Comparison of ENCODE assay signal across 23 cellular contexts in the genomic region with DNA sequence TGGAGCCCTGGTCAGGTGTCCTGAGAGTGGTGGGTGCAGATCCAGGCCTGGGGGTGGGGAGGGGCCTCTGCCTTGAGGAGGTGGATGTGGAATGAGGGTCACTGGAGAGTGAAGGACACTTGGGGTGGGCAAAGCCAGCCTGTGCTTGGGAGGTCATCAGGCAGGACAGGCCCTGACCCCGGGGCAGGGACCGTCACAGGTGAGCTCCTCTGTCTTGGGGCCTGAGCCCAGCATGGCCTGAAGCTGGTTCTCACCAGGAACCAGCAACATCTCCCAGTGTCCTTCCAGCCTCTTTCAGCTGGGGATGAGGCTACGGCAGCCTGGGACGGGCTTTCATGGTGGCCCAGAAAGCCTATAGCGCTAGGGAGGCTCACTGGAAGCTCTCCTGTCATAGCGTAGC. TPM values are rescaled to one million over a fixed set of nuclear protein-coding genes. Genes with fewer than 3 reads are reported as not detected.
"Had no signal": no experiment of that assay in that cellular context is flagged by ENCODE, and none has a peak within 500 bp of the region (broad histone marks: within the 10 kb centered on the region; RNA-seq: fewer than 3 reads in every experiment).

No MANE protein-coding gene starts in this region.

- H3K27me3 Mint-ChIP-seq: activated naive CD4-positive, alpha-beta T cell treated with anti-CD3 and anti-CD28 coated beads, Interleukin-2, amount 50 U/mL, for 24 hours; central memory CD8-positive, alpha-beta T cell had no signal

- H3K9me3 ChIP-seq: lower lobe of right lung, thyroid gland had no signal

- H3K27ac ChIP-seq: brain microvascular endothelial cell, coronary artery, lower lobe of right lung, thyroid gland had no signal

- H3K4me3 Mint-ChIP-seq: activated B cell treated with CpG ODN at 0.5 μM for 24 hours; activated naive CD4-positive, alpha-beta T cell treated with anti-CD3 and anti-CD28 coated beads, Interleukin-2, amount 50 U/mL, for 24 hours; central memory CD8-positive, alpha-beta T cell; stimulated activated memory B cell treated with anti-CD40 and anti-IgM and Interleukin-4, amounts not matched to agents 10 μg/mL and 1 μg/mL and 100 μg/mL, for 72 hours had no signal

- ATAC-seq: stimulated activated memory B cell treated with anti-CD40 and anti-IgM and Interleukin-4, amounts not matched to agents 10 μg/mL and 1 μg/mL and 100 μg/mL, for 72 hours had no signal

- H3K4me3 ChIP-seq: coronary artery, lower lobe of right lung, thyroid gland had no signal

- H3K27me3 ChIP-seq: thyroid gland had no signal

- H3K4me1 ChIP-seq: lower lobe of right lung, thyroid gland had no signal

- DNase-seq: activated CD4-positive, alpha-beta T cell treated with anti-CD3 and anti-CD28 coated beads, Interleukin-2, amount 50 U/mL, for 1 hour; activated effector memory CD4-positive, alpha-beta T cell treated with anti-CD3 and anti-CD28 coated beads, Interleukin-2, amount 50 U/mL, for 16 hours; activated T-cell treated with anti-CD3 and anti-CD28 coated beads, Interleukin-2, amount 50 U/mL, for 48 hours; amniotic stem cell; brain microvascular endothelial cell; foreskin melanocyte; midbrain; stimulated activated CD4-positive, alpha-beta T cell treated with anti-CD3 and anti-CD28 coated beads, Interleukin-12 subunit alpha, Interleukin-12 subunit beta, amount 100 ng/mL, for 4 hours; SW 1271; thyroid gland had no signal

- H3K36me3 ChIP-seq: brain microvascular endothelial cell, lower lobe of right lung, thyroid gland had no signal

- H3K27ac Mint-ChIP-seq: activated B cell treated with CpG ODN at 0.5 μM for 24 hours; activated naive CD4-positive, alpha-beta T cell treated with anti-CD3 and anti-CD28 coated beads, Interleukin-2, amount 50 U/mL, for 24 hours; stimulated activated memory B cell treated with anti-CD40 and anti-IgM and Interleukin-4, amounts not matched to agents 10 μg/mL and 1 μg/mL and 100 μg/mL, for 72 hours had no signal

RNA-seq across cellular contexts. Expression of a gene that starts 0.8 kb away (rescaled TPM):
- total RNA-seq: activated B cell treated with CpG ODN at 0.5 μM for 24 hours; endothelial cell of umbilical vein; fibroblast of lung; lower lobe of right lung; myocyte; osteocyte; SK-MEL-5; T-helper 2 cell treated with Interferon-gamma antibody and Interleukin-4, amounts not matched to agents 100 ng/mL and 5 ng/mL, for 36 hours; thyroid gland had no signal
- polyA plus RNA-seq: endothelial cell of umbilical vein, fibroblast of lung, neural cell had no signal

RNA-seq across cellular contexts. Expression of a gene that starts 6.5 kb away (rescaled TPM):
- total RNA-seq: activated B cell treated with CpG ODN at 0.5 μM for 24 hours; endothelial cell of umbilical vein; fibroblast of lung; lower lobe of right lung; myocyte; osteocyte; SK-MEL-5; T-helper 2 cell treated with Interferon-gamma antibody and Interleukin-4, amounts not matched to agents 100 ng/mL and 5 ng/mL, for 36 hours; thyroid gland had no signal
- polyA plus RNA-seq: endothelial cell of umbilical vein, fibroblast of lung, neural cell had no signal

RNA-seq across cellular contexts. Expression of a gene that starts 12.1 kb away (rescaled TPM):
- total RNA-seq: activated B cell treated with CpG ODN at 0.5 μM for 24 hours; endothelial cell of umbilical vein; fibroblast of lung; lower lobe of right lung; myocyte; osteocyte; SK-MEL-5; T-helper 2 cell treated with Interferon-gamma antibody and Interleukin-4, amounts not matched to agents 100 ng/mL and 5 ng/mL, for 36 hours; thyroid gland had no signal
- polyA plus RNA-seq: endothelial cell of umbilical vein, fibroblast of lung, neural cell had no signal

RNA-seq across cellular contexts. Expression of a gene that starts 21.4 kb away (rescaled TPM):
- total RNA-seq: activated B cell treated with CpG ODN at 0.5 μM for 24 hours; endothelial cell of umbilical vein; fibroblast of lung; lower lobe of right lung; myocyte; osteocyte; SK-MEL-5; T-helper 2 cell treated with Interferon-gamma antibody and Interleukin-4, amounts not matched to agents 100 ng/mL and 5 ng/mL, for 36 hours; thyroid gland had no signal
- polyA plus RNA-seq: endothelial cell of umbilical vein, fibroblast of lung, neural cell had no signal

RNA-seq across cellular contexts. Expression of a gene that starts 28.3 kb away (rescaled TPM):
- total RNA-seq: activated B cell treated with CpG ODN at 0.5 μM for 24 hours; endothelial cell of umbilical vein; fibroblast of lung; lower lobe of right lung; myocyte; osteocyte; SK-MEL-5; T-helper 2 cell treated with Interferon-gamma antibody and Interleukin-4, amounts not matched to agents 100 ng/mL and 5 ng/mL, for 36 hours had no signal
- polyA plus RNA-seq: endothelial cell of umbilical vein, fibroblast of lung, neural cell had no signal
